9 cellular contexts compared by ENCODE assay signal in genomic region chr14:68734231-68734732, GRCh38. TPM values are rescaled to one million over a fixed set of nuclear protein-coding genes. Genes with fewer than 3 reads are reported as not detected.
DNase-seq lines count a peak whose midpoint lies in the region; ATAC-seq and TF ChIP-seq lines count a peak whose summit lies in the region.
"Had no signal": no experiment of that assay in that cellular context is flagged by ENCODE, and none has a peak within 500 bp of the region (broad histone marks: within the 10 kb centered on the region; RNA-seq: fewer than 3 reads in every experiment).

No MANE protein-coding gene starts in this region.

- peak overlapping the region in 6 of 7 donors; percentile 28 to 64 (median 44) for H3K4me3 Mint-ChIP-seq in CD8-positive, alpha-beta memory T cell

- TF ChIP-seq POLR2A in esophagus squamous epithelium (IDR thresholded peaks at IDR 0.05): no peak
- no peak for TF ChIP-seq POLR2A in stomach (IDR thresholded peaks at IDR 0.05)
- no peak for TF ChIP-seq POLR2A in thyroid gland (IDR thresholded peaks at IDR 0.05)

- no peaks in the 10 kb centered on the region for H3K27me3 ChIP-seq in CD8-positive, alpha-beta memory T cell (ENCODE audit: insufficient read depth, low read length, poor library complexity, severe bottlenecking)
- H3K27me3 ChIP-seq in esophagus squamous epithelium (no peaks in the 10 kb centered on the region), stomach (no peaks in the 10 kb centered on the region), thyroid gland (no peaks in the 10 kb centered on the region)
- H3K27me3 ChIP-seq: pancreas had no signal

- WGBS in esophagus squamous epithelium, 2 donors: 73 to 90% methylated on average over 4 to 5 of the region's 6 CpGs
- 71 to 92% (median 84%) methylated on average over 6 of the region's 6 CpGs for WGBS in stomach, 5 donors
- WGBS in thyroid gland, 2 donors: 74 to 92% methylated on average over 6 of the region's 6 CpGs

- DNase-seq in CD8-positive, alpha-beta memory T cell: peak in 2 of 5 donors; percentile 38 to 61
- peak; percentile 56 for DNase-seq in activated CD4-positive, CD25-positive, alpha-beta regulatory T cell treated with anti-CD3 and anti-CD28 coated beads, Interleukin-2, amount 50 U/mL, for 72 hours
- DNase-seq in esophagus squamous epithelium (lab: John Stamatoyannopoulos, UW): no peak
- no peak for DNase-seq in stomach
- no peak for DNase-seq in DMS 273 (lab: John Stamatoyannopoulos, UW; ENCODE audit: unreplicated experiment)
- DNase-seq in DMS 273 treated with DMSO at 0.1 percent for 48 hours (lab: John Stamatoyannopoulos, UW): no peak
- no peak for DNase-seq in thyroid gland
- DNase-seq: pancreas had no signal

- H3K36me3 ChIP-seq in CD8-positive, alpha-beta memory T cell (ENCODE audit: insufficient read depth, low read length): no peaks in the 10 kb centered on the region
- H3K36me3 ChIP-seq in esophagus squamous epithelium (no peaks in the 10 kb centered on the region), stomach (no peaks in the 10 kb centered on the region), thyroid gland (no peaks in the 10 kb centered on the region)
- H3K36me3 ChIP-seq: pancreas had no signal

- H3K36me3 Mint-ChIP-seq in CD8-positive, alpha-beta memory T cell: no peaks in the 10 kb centered on the region

- ATAC-seq in HG02884 (IDR thresholded peaks at IDR 0.05; ENCODE audit: unreplicated experiment): peak; percentile 51

- no peaks in the 10 kb centered on the region for H3K9me3 Mint-ChIP-seq in CD8-positive, alpha-beta memory T cell

- intact Hi-C loops in esophagus squamous epithelium (cut with DNase I) (no loop called here), stomach (cut with DNase I; ENCODE audit: low total_unique reads) (no loop called here), thyroid gland (cut with DNase I) (no loop called here)

- no peak overlapping the region for H3K27ac ChIP-seq in CD8-positive, alpha-beta memory T cell (ENCODE audit: low read depth, low read length)
- H3K27ac ChIP-seq in esophagus squamous epithelium (peak overlapping the region; percentile 8 to 80 (median 46)), stomach (peak overlapping the region in 3 of 5 donors; percentile 18 to 76 (median 67)), thyroid gland (no peak overlapping the region)

- peaks cover 42 to 51% (median 49%) of the 10 kb centered on the region in 3 donors for H3K4me1 Mint-ChIP-seq in CD8-positive, alpha-beta memory T cell

- H3K9me3 ChIP-seq in CD8-positive, alpha-beta memory T cell (ENCODE audit: low read length): no peaks in the 10 kb centered on the region
- H3K9me3 ChIP-seq in esophagus squamous epithelium: no peaks in the 10 kb centered on the region
- no peaks in the 10 kb centered on the region for H3K9me3 ChIP-seq in stomach
- no peaks in the 10 kb centered on the region for H3K9me3 ChIP-seq in thyroid gland
- H3K9me3 ChIP-seq: pancreas had no signal

- TF ChIP-seq EP300 in stomach (IDR thresholded peaks at IDR 0.05): no peak

- no peak for TF ChIP-seq CTCF in esophagus squamous epithelium (IDR thresholded peaks at IDR 0.05)
- TF ChIP-seq CTCF in stomach (IDR thresholded peaks at IDR 0.05): no peak
- TF ChIP-seq CTCF in thyroid gland (IDR thresholded peaks at IDR 0.05): no peak

- H3K4me1 ChIP-seq in CD8-positive, alpha-beta memory T cell (ENCODE audit: insufficient read depth, low read length): peaks cover 31% of the 10 kb centered on the region
- H3K4me1 ChIP-seq in esophagus squamous epithelium: peaks cover 0 to 60% (median 30%) of the 10 kb centered on the region in 3 donors
- H3K4me1 ChIP-seq in stomach: peaks cover 5 to 51% (median 19%) of the 10 kb centered on the region in 4 donors
- peaks cover 12 to 22% of the 10 kb centered on the region in 2 donors for H3K4me1 ChIP-seq in thyroid gland
- H3K4me1 ChIP-seq: pancreas had no signal

- peaks cover 0 to 2% of the 10 kb centered on the region in 2 donors for H3K27me3 Mint-ChIP-seq in CD8-positive, alpha-beta memory T cell

- POLR2A ChIA-PET in CD8-positive, alpha-beta memory T cell (lab: Charles Lee): interaction anchor here (0.7 to 1.7 kb wide), 6 partner anchors 15 to 80 kb away, joined by 3 to 8 read pairs (median 4); partner anchors contain the start of gene ZFP36L1

- CTCF ChIA-PET in CD8-positive, alpha-beta memory T cell (lab: Charles Lee): interaction anchor here (0.7 to 1.9 kb wide), 4 partner anchors 12 to 54 kb away, joined by 3 to 5 read pairs (median 4); no protein-coding TSS in a partner anchor

- H3K27ac Mint-ChIP-seq in CD8-positive, alpha-beta memory T cell: peak overlapping the region; percentile 66 to 89 (median 82)

- H3K4me3 ChIP-seq in CD8-positive, alpha-beta memory T cell (ENCODE audit: low read length): no peak overlapping the region
- H3K4me3 ChIP-seq in esophagus squamous epithelium (no peak overlapping the region), stomach (no peak overlapping the region), thyroid gland (replicated peaks in 1 of 3) (no peak overlapping the region)
- H3K4me3 ChIP-seq: pancreas had no signal

RNA-seq across cellular contexts. Expression of gene ZFP36L1, which starts 58.6 kb away (rescaled TPM):
- 100 to 1,000 TPM; 128 to 133 TPM for total RNA-seq in CD8-positive, alpha-beta memory T cell
- 124 TPM for polyA plus RNA-seq in CD8-positive, alpha-beta memory T cell
- total RNA-seq in esophagus squamous epithelium (100 to 1,000 TPM in 3 of 4 donors, 10 to 100 TPM in 1; 75.4 to 364 (median 152) TPM), stomach (100 to 1,000 TPM in 4 of 5 donors, 10 to 100 TPM in 1; 44.4 to 655 (median 255) TPM), thyroid gland (100 to 1,000 TPM in 3 of 4 donors, 10 to 100 TPM in 1; 96.9 to 274 (median 127) TPM)
- polyA plus RNA-seq in stomach: 10 to 100 TPM; 64.0 to 80.1 (median 70.4) TPM

Comparison
In these comparisons a context has a peak if more than half of its experiments do, and no peak if none do; other contexts are left out.
1. H3K27ac ChIP-seq: peak in esophagus squamous epithelium (4 of 4) and stomach (3 of 5); none in CD8-positive, alpha-beta memory T cell (single experiment) and thyroid gland (0 of 3).